15 cellular contexts compared by ENCODE assay signal in the genomic region with DNA sequence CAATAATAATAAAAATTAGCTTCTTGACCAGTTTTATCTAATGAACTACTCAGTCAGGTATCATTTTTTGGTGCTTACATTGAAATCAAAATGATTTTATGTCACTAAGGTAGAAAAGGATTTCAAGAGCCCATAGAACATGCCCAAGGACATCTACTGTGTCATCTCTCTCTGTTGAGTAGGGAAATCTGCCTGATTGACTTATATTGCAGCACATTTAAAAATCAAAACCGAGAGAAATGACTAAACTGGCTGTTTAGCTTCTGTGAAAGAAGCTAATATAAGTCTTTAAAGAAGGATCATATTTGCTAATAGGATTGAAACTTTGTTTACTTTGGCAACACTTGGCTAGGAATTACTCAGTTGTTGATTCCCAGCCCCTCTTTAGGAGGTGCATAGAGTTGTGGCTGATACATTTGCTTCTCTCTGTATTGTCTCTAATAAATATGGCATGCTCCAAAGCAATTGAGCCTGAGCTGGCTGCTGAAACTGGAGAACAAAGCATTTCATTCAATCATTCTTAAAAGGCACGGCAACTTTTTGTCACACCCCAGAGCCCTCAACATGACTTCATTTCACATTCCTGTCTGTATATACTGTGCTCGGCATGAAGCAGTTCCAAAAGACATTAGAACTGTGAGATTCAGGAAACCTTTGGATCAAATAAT.
DNase-seq lines count a peak whose midpoint lies in the region; ATAC-seq lines count a peak whose summit lies in the region.
"Had no signal": no experiment of that assay in that cellular context is flagged by ENCODE, and none has a peak within 500 bp of the region (broad histone marks: within the 10 kb centered on the region; RNA-seq: fewer than 3 reads in every experiment).

No MANE protein-coding gene starts in this region.

- H3K23ac ChIP-seq in mesendoderm (ENCODE audit: low read length): no peak overlapping the region

- H2AK5ac ChIP-seq in mesendoderm (ENCODE audit: low read length): no peak overlapping the region

- H3K4me3 ChIP-seq in mesendoderm (ENCODE audit: low read length): no peak overlapping the region
- H3K4me3 ChIP-seq: SK-N-MC had no signal

- DNase-seq in ELF-1 (ENCODE audit: low read depth, low spot score) (peak; percentile 5), NCI-H1105 (lab: John Stamatoyannopoulos, UW) (peak; percentile 29), astrocyte of the hippocampus (ENCODE audit: low read depth, low spot score) (peak; percentile 56), mesendoderm (peak; percentile 14), NOMO-1 treated with dmso at 0.1 percent for 144 hours (lab: John Stamatoyannopoulos, UW; ENCODE audit: unreplicated experiment) (no peak)
- DNase-seq in activated CD4-positive, alpha-beta memory T cell treated with anti-CD3 and anti-CD28 coated beads, Interleukin-2, amount 10 ng/mL, durations not matched to agents 7 days and 5 days: no peak
- DNase-seq: activated CD8-positive, alpha-beta memory T cell treated with anti-CD3 and anti-CD28 coated beads, Interleukin-2, amount 10 ng/mL, durations not matched to agents 7 days and 5 days; cerebellar nuclear complex; H9; occipital lobe had no signal

- H3K4me1 ChIP-seq in mesendoderm (ENCODE audit: control insufficient read depth, low read depth, low read length): no peaks in the 10 kb centered on the region

- H2BK15ac ChIP-seq in mesendoderm (replicated peaks; ENCODE audit: low read depth): no peak overlapping the region

- peaks cover 2% of the 10 kb centered on the region for H3K9me3 Mint-ChIP-seq in activated CD4-positive, alpha-beta memory T cell treated with anti-CD3 and anti-CD28 coated beads, Interleukin-2, amount 10 ng/mL, durations not matched to agents 7 days and 5 days
- H3K9me3 Mint-ChIP-seq: activated naive CD4-positive, alpha-beta T cell treated with anti-CD3 and anti-CD28 coated beads, Interleukin-2, amount 50 U/mL, for 24 hours; H9 had no signal

- no peak overlapping the region for H3K4me2 ChIP-seq in mesendoderm (ENCODE audit: low read length)

- H4K8ac ChIP-seq in mesendoderm (ENCODE audit: low read depth, low read length): no peak overlapping the region

- H3K27ac ChIP-seq in mesendoderm (ENCODE audit: low read depth, low read length): no peak overlapping the region
- H3K27ac ChIP-seq: C4-2B, SK-N-MC had no signal

- CTCF ChIA-PET in activated CD4-positive, alpha-beta memory T cell treated with anti-CD3 and anti-CD28 coated beads, Interleukin-2, amount 10 ng/mL, durations not matched to agents 7 days and 5 days (lab: Charles Lee): no interaction called here

- H3K4ac ChIP-seq in mesendoderm (ENCODE audit: low read depth, low read length): no peak overlapping the region

- no peaks in the 10 kb centered on the region for H3K36me3 ChIP-seq in mesendoderm (ENCODE audit: control insufficient read depth, insufficient read depth, low read length)

- H3K27me3 ChIP-seq in mesendoderm (ENCODE audit: insufficient read depth, low read length, poor library complexity): no peaks in the 10 kb centered on the region

- H3K79me1 ChIP-seq in mesendoderm (ENCODE audit: low read length): no peaks in the 10 kb centered on the region

- H3K27me3 Mint-ChIP-seq in activated CD4-positive, alpha-beta memory T cell treated with anti-CD3 and anti-CD28 coated beads, Interleukin-2, amount 10 ng/mL, durations not matched to agents 7 days and 5 days: no peaks in the 10 kb centered on the region
- H3K27me3 Mint-ChIP-seq: activated CD8-positive, alpha-beta memory T cell treated with anti-CD3 and anti-CD28 coated beads, Interleukin-2, amount 10 ng/mL, durations not matched to agents 7 days and 5 days; activated naive CD4-positive, alpha-beta T cell treated with anti-CD3 and anti-CD28 coated beads, Interleukin-2, amount 50 U/mL, for 24 hours had no signal

- POLR2A ChIA-PET in activated CD4-positive, alpha-beta memory T cell treated with anti-CD3 and anti-CD28 coated beads, Interleukin-2, amount 10 ng/mL, durations not matched to agents 7 days and 5 days (lab: Charles Lee): no interaction called here

- no peaks in the 10 kb centered on the region for H3K36me3 Mint-ChIP-seq in activated CD4-positive, alpha-beta memory T cell treated with anti-CD3 and anti-CD28 coated beads, Interleukin-2, amount 10 ng/mL, durations not matched to agents 7 days and 5 days (ENCODE audit: low read depth)
- H3K36me3 Mint-ChIP-seq: activated CD8-positive, alpha-beta memory T cell treated with anti-CD3 and anti-CD28 coated beads, Interleukin-2, amount 10 ng/mL, durations not matched to agents 7 days and 5 days; activated naive CD4-positive, alpha-beta T cell treated with anti-CD3 and anti-CD28 coated beads, Interleukin-2, amount 50 U/mL, for 24 hours had no signal

- H3K4me3 Mint-ChIP-seq in activated CD4-positive, alpha-beta memory T cell treated with anti-CD3 and anti-CD28 coated beads, Interleukin-2, amount 10 ng/mL, durations not matched to agents 7 days and 5 days: no peak overlapping the region
- H3K4me3 Mint-ChIP-seq: activated CD8-positive, alpha-beta memory T cell treated with anti-CD3 and anti-CD28 coated beads, Interleukin-2, amount 10 ng/mL, durations not matched to agents 7 days and 5 days; activated naive CD4-positive, alpha-beta T cell treated with anti-CD3 and anti-CD28 coated beads, Interleukin-2, amount 50 U/mL, for 24 hours; H9 had no signal

- no peaks in the 10 kb centered on the region for H3K4me1 Mint-ChIP-seq in activated CD4-positive, alpha-beta memory T cell treated with anti-CD3 and anti-CD28 coated beads, Interleukin-2, amount 10 ng/mL, durations not matched to agents 7 days and 5 days
- H3K4me1 Mint-ChIP-seq: activated CD8-positive, alpha-beta memory T cell treated with anti-CD3 and anti-CD28 coated beads, Interleukin-2, amount 10 ng/mL, durations not matched to agents 7 days and 5 days; activated naive CD4-positive, alpha-beta T cell treated with anti-CD3 and anti-CD28 coated beads, Interleukin-2, amount 50 U/mL, for 24 hours had no signal

- ATAC-seq in HG02852 (IDR thresholded peaks at IDR 0.05; ENCODE audit: unreplicated experiment) (no peak), HG03097 (IDR thresholded peaks at IDR 0.05; ENCODE audit: low FRiP score, unreplicated experiment) (no peak)
- ATAC-seq: activated CD8-positive, alpha-beta memory T cell treated with anti-CD3 and anti-CD28 coated beads, Interleukin-2, amount 10 ng/mL, durations not matched to agents 7 days and 5 days had no signal

- H4K5ac ChIP-seq in mesendoderm (ENCODE audit: low read length): no peak overlapping the region

- H3K18ac ChIP-seq in mesendoderm (ENCODE audit: low read length): no peak overlapping the region

- H3K27ac Mint-ChIP-seq in activated CD4-positive, alpha-beta memory T cell treated with anti-CD3 and anti-CD28 coated beads, Interleukin-2, amount 10 ng/mL, durations not matched to agents 7 days and 5 days: no peak overlapping the region
- H3K27ac Mint-ChIP-seq: activated CD8-positive, alpha-beta memory T cell treated with anti-CD3 and anti-CD28 coated beads, Interleukin-2, amount 10 ng/mL, durations not matched to agents 7 days and 5 days; activated naive CD4-positive, alpha-beta T cell treated with anti-CD3 and anti-CD28 coated beads, Interleukin-2, amount 50 U/mL, for 24 hours had no signal

- no peak overlapping the region for H2BK120ac ChIP-seq in mesendoderm (ENCODE audit: low read depth, low read length)

- H2BK5ac ChIP-seq in mesendoderm (ENCODE audit: low read length): no peak overlapping the region

- H3K79me2 ChIP-seq in mesendoderm (ENCODE audit: control insufficient read depth, insufficient read depth, low read length): no peaks in the 10 kb centered on the region

- H3K56ac ChIP-seq in mesendoderm (ENCODE audit: low read length): no peak overlapping the region

- H3K9ac ChIP-seq in mesendoderm (ENCODE audit: low read length): no peak overlapping the region

- no CpG with 5 or more reads among the region's 3 CpGs for WGBS in mesendoderm (ENCODE audit: extremely low coverage, insufficient coverage, low lambda C conversion rate)

Comparison
In these comparisons a context has a peak if more than half of its experiments do, and no peak if none do; other contexts are left out.
1. DNase-seq: peak in ELF-1 (single experiment), NCI-H1105 (single experiment), astrocyte of the hippocampus (single experiment) and mesendoderm (single experiment); none in activated CD4-positive, alpha-beta memory T cell treated with anti-CD3 and anti-CD28 coated beads, Interleukin-2, amount 10 ng/mL, durations not matched to agents 7 days and 5 days (single experiment) and NOMO-1 treated with dmso at 0.1 percent for 144 hours (single experiment).